8 cellular contexts compared by ENCODE assay signal in the genomic region with DNA sequence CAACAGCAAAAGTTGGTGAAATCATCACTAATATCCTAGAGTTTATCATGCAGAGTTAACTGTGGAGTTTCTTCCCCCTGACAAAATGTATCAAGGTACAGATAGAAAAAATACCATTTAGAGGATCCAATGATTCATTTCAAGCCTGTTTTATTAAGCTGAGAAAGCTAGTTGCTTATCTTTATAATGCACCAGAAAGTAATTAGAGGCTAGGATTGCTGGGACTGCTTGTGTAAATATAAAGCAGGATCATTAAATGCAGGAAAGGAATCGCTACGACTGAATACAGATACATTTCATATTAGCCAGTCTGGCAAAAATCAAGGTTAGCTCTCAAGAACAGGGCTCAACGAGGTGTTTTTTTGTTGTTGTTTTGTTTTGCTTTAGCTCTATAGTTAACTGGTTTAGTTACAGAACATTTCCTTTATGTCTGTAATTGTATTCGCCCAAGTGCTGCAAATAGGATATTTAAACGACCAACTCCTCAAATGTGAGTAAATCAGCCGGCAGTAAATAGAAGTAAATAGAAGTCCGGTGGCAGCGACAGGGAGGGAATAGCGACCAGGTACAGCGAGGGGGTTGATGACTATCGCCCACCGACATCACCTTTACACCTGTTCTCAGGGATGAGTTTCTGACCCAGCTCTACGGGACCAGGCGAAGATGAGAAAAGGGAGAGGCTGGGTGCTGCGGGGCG. TPM values are rescaled to one million over a fixed set of nuclear protein-coding genes. Genes with fewer than 3 reads are reported as not detected.
DNase-seq lines count a peak whose midpoint lies in the region; ATAC-seq and TF ChIP-seq lines count a peak whose summit lies in the region.

No MANE protein-coding gene starts in this region.

- peak overlapping the region; percentile 97 for H3K9ac ChIP-seq in BLaER1

- ATAC-seq in HG02970 (IDR thresholded peaks at IDR 0.05; ENCODE audit: low FRiP score, unreplicated experiment), result no peak

- peaks cover 26% of the 10 kb centered on the region for H4K20me1 ChIP-seq in BLaER1

- H3K36me3 ChIP-seq in BLaER1 (no peaks in the 10 kb centered on the region; the same call in 1 of the 2 replicates), adrenal gland (replicated peaks in 1 of 2) (no peaks in the 10 kb centered on the region), testis (ENCODE audit: low read depth, missing control alignments) (no peaks in the 10 kb centered on the region)

- peak; percentile 63 for DNase-seq in HT-29 (ENCODE audit: low spot score)
- DNase-seq in adrenal gland, result no peak
- DNase-seq in kidney tubule cell (ENCODE audit: low spot score), result peak; percentile 16
- DNase-seq in testis, result no peak
- no peak for DNase-seq in activated CD8-positive, alpha-beta memory T cell treated with anti-CD3 and anti-CD28 coated beads, Interleukin-2, amount 50 U/mL, for 4 hours
- no peak for DNase-seq in NCI-H446 treated with DMSO at 0.1 percent for 48 hours (lab: John Stamatoyannopoulos, UW)

- H3K27ac ChIP-seq in BLaER1 (peak overlapping the region; percentile 98), adrenal gland (peak overlapping the region; percentile 91 to 98 (median 96)), testis (peak overlapping the region; percentile 99)

- peaks cover 65% of the 10 kb centered on the region for H3K4me1 ChIP-seq in BLaER1
- H3K4me1 ChIP-seq in adrenal gland (replicated peaks in 1 of 2), result peaks cover 32 to 49% of the 10 kb centered on the region in 2 donors
- H3K4me1 ChIP-seq in testis, result peaks cover 27% of the 10 kb centered on the region

- peak in 1 of 6 experiments; percentile 19 for TF ChIP-seq CTCF in adrenal gland (IDR thresholded peaks at IDR 0.05)
- no peak for TF ChIP-seq CTCF in testis (IDR thresholded peaks at IDR 0.05)

- H3K9me3 ChIP-seq in BLaER1 (no peaks in the 10 kb centered on the region), adrenal gland (replicated peaks in 1 of 3) (no peaks in the 10 kb centered on the region), testis (no peaks in the 10 kb centered on the region)

- 0 to 1% (median 1%) methylated on average over 13 to 16 of the region's 16 CpGs for WGBS in adrenal gland, 4 donors
- WGBS in testis, 2 donors, result 0 to 1% methylated on average over 14 to 16 of the region's 16 CpGs

- peak overlapping the region; percentile 78 for H3K4me2 ChIP-seq in BLaER1

- peak overlapping the region; percentile 79 for H3K4me3 ChIP-seq in BLaER1
- H3K4me3 ChIP-seq in adrenal gland, result peak overlapping the region; percentile 46 to 81 (median 66)
- peak overlapping the region; percentile 93 to 99 for H3K4me3 ChIP-seq in testis

- TF ChIP-seq POLR2A in adrenal gland (IDR thresholded peaks at IDR 0.05) (no peak), testis (IDR thresholded peaks at IDR 0.05) (no peak)

- intact Hi-C loops in adrenal gland (cut with DNase I) (no loop called here), testis (cut with DNase I; ENCODE audit: low total_unique reads) (no loop called here)

- no peaks in the 10 kb centered on the region for H3K27me3 ChIP-seq in BLaER1
- no peaks in the 10 kb centered on the region for H3K27me3 ChIP-seq in adrenal gland
- H3K27me3 ChIP-seq in testis, result no peaks in the 10 kb centered on the region

RNA-seq across cellular contexts. Expression of gene UBE2J1, which starts 0.7 kb away (rescaled TPM):
- total RNA-seq in HT-29 (2014; rRNA removed; shearing (Covaris generic)), result 19.9 and 22.1 TPM in 2 replicates
- 10 to 100 TPM; 27.9 to 55.4 (median 37.9) TPM for total RNA-seq in adrenal gland
- polyA plus RNA-seq in adrenal gland, result 10 to 100 TPM; 18.4 to 65.6 (median 22.4) TPM
- total RNA-seq in testis, result 10 to 100 TPM; 28.7 to 38.4 TPM
- 47.3 TPM for polyA plus RNA-seq in testis (ENCODE audit: insufficient read depth, low read depth, low replicate concordance)

RNA-seq across cellular contexts. Expression of gene GABRR2, which starts 36.7 kb away (rescaled TPM):
- total RNA-seq in HT-29 (2014; rRNA removed; shearing (Covaris generic)), result not detected in 2 replicates
- total RNA-seq in adrenal gland, result under 1 TPM in 6 of 8 donors, not detected in 2; 0.44 to 0.83 (median 0.79) TPM
- under 1 TPM; 0.17 to 0.48 (median 0.42) TPM for polyA plus RNA-seq in adrenal gland
- total RNA-seq in testis, result under 1 TPM in 1 of 2 donors, not detected in 1; 0.62 TPM
- 0.79 TPM for polyA plus RNA-seq in testis (ENCODE audit: insufficient read depth, low read depth, low replicate concordance)

Comparison
In these comparisons a context has a peak if more than half of its experiments do, and no peak if none do; other contexts are left out.
1. DNase-seq: peak in HT-29 (single experiment) and kidney tubule cell (single experiment); none in adrenal gland (0 of 7), testis (single experiment), activated CD8-positive, alpha-beta memory T cell treated with anti-CD3 and anti-CD28 coated beads, Interleukin-2, amount 50 U/mL, for 4 hours (single experiment) and NCI-H446 treated with DMSO at 0.1 percent for 48 hours (single experiment).
2. Peak in every context shown above with its lines, with median percentiles within 50 percentile points of each other: H3K27ac ChIP-seq and H3K4me3 ChIP-seq.